ENCODE assay signal across 1 cellular context in the genomic region with DNA sequence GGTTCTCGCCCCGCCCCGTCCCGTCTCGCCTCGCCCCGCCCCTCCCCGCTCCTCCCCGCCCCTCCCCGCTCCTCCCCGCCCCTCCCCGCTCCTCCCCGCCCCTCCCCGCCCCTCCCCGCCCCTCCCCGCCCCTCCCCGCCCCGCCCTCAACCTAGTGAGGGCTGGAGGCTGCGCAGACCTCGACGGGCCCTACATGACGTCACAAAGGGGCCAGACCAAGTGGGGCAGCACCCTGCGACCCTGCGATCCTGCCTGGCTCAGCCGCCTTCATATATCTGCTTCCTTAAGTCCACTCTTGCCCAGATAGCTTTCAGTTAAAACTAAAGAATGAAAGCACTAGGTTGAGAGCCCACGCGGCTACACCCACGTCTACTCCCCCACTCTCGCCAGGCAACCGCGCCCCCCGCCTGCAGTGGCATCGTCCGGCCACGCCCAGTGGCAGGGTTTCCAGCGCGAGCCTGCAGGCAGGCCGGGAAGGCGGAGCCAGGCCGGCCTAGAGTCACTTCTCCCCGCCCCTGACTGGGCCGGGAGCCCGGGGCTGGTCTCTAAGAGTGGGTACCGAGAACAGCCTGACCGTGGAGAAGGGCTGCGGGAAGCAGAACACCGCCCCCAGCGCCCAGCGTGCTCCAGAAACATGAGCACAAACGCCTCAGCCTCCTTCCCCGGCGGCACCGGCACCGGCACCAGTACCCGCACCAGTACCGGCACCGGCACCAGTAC.
TF ChIP-seq lines count a peak whose summit lies in the region.

No MANE protein-coding gene starts in this region.

TF ChIP-seq in HepG2, 621 proteins besides CTCF, POLR2A, EP300 and RAD21 (continued from another document and continues in another):
- TF ChIP-seq UBTF (CRISPR knock-in tag; IDR thresholded peaks at IDR 0.05), result peak; percentile 65; the same call in 1 of the 2 replicates
- 0 out of 2 replicates have a peak, but pooled peaks have one; percentile 35 for TF ChIP-seq SIN3A (IDR thresholded peaks at IDR 0.05; ENCODE audit: borderline replicate concordance, low read depth, low read length)
- peak; percentile 30; the same call in 1 of the 2 replicates for TF ChIP-seq TOPORS (CRISPR knock-in tag; IDR thresholded peaks at IDR 0.05)
- TF ChIP-seq ZNF816 (CRISPR knock-in tag; IDR thresholded peaks at IDR 0.05; ENCODE audit: borderline replicate concordance), result no peak
- peak; percentile 67 for TF ChIP-seq SALL1 (CRISPR knock-in tag; IDR thresholded peaks at IDR 0.05)
- TF ChIP-seq ZBTB40 (IDR thresholded peaks at IDR 0.05), result no peak
- TF ChIP-seq ZBTB40 (CRISPR knock-in tag; IDR thresholded peaks at IDR 0.05), result 0 out of 2 replicates have a peak, but pooled peaks have one; percentile 20
- TF ChIP-seq ZNF772 (CRISPR knock-in tag; IDR thresholded peaks at IDR 0.05), result 0 out of 2 replicates have a peak, but pooled peaks have one; percentile 23
- TF ChIP-seq CHCHD3 (CRISPR knock-in tag; IDR thresholded peaks at IDR 0.05), result no peak
- no peak for TF ChIP-seq SP1 (IDR thresholded peaks at IDR 0.05)
- TF ChIP-seq SP1 (CRISPR knock-in tag; IDR thresholded peaks at IDR 0.05), result peak; percentile 66; the same call in 1 of the 2 replicates
- TF ChIP-seq, protein P1, sequence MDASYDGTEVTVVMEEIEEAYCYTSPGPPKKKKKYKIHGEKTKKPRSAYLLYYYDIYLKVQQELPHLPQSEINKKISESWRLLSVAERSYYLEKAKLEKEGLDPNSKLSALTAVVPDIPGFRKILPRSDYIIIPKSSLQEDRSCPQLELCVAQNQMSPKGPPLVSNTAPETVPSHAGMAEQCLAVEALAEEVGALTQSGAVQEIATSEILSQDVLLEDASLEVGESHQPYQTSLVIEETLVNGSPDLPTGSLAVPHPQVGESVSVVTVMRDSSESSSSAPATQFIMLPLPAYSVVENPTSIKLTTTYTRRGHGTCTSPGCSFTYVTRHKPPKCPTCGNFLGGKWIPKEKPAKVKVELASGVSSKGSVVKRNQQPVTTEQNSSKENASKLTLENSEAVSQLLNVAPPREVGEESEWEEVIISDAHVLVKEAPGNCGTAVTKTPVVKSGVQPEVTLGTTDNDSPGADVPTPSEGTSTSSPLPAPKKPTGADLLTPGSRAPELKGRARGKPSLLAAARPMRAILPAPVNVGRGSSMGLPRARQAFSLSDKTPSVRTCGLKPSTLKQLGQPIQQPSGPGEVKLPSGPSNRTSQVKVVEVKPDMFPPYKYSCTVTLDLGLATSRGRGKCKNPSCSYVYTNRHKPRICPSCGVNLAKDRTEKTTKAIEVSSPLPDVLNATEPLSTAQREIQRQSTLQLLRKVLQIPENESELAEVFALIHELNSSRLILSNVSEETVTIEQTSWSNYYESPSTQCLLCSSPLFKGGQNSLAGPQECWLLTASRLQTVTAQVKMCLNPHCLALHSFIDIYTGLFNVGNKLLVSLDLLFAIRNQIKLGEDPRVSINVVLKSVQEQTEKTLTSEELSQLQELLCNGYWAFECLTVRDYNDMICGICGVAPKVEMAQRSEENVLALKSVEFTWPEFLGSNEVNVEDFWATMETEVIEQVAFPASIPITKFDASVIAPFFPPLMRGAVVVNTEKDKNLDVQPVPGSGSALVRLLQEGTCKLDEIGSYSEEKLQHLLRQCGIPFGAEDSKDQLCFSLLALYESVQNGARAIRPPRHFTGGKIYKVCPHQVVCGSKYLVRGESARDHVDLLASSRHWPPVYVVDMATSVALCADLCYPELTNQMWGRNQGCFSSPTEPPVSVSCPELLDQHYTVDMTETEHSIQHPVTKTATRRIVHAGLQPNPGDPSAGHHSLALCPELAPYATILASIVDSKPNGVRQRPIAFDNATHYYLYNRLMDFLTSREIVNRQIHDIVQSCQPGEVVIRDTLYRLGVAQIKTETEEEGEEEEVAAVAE (CRISPR knock-in tag; IDR thresholded peaks at IDR 0.05; ENCODE audit: borderline replicate concordance), result no peak
- TF ChIP-seq, protein P2, sequence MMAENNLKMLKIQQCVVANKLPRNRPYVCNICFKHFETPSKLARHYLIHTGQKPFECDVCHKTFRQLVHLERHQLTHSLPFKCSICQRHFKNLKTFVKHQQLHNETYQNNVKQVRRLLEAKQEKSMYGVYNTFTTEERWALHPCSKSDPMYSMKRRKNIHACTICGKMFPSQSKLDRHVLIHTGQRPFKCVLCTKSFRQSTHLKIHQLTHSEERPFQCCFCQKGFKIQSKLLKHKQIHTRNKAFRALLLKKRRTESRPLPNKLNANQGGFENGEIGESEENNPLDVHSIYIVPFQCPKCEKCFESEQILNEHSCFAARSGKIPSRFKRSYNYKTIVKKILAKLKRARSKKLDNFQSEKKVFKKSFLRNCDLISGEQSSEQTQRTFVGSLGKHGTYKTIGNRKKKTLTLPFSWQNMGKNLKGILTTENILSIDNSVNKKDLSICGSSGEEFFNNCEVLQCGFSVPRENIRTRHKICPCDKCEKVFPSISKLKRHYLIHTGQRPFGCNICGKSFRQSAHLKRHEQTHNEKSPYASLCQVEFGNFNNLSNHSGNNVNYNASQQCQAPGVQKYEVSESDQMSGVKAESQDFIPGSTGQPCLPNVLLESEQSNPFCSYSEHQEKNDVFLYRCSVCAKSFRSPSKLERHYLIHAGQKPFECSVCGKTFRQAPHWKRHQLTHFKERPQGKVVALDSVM (CRISPR knock-in tag; IDR thresholded peaks at IDR 0.05), result 0 out of 2 replicates have a peak, but pooled peaks have one; percentile 26
- TF ChIP-seq IRX3 (CRISPR knock-in tag; IDR thresholded peaks at IDR 0.05; ENCODE audit: borderline replicate concordance, low read depth), result no peak
- no peak for TF ChIP-seq ZNF329 (CRISPR knock-in tag; IDR thresholded peaks at IDR 0.05; ENCODE audit: low read depth)
- no peak for TF ChIP-seq ATM (IDR thresholded peaks at IDR 0.05; ENCODE audit: borderline replicate concordance)
- TF ChIP-seq ZNF605 (CRISPR knock-in tag; IDR thresholded peaks at IDR 0.05), result peak; percentile 65; the same call in 1 of the 2 replicates
- TF ChIP-seq ZNF639 (CRISPR knock-in tag; conservative IDR thresholded peaks at IDR 0.05), result no peak
- TF ChIP-seq ATF1 (CRISPR knock-in tag; IDR thresholded peaks at IDR 0.05), result peak; percentile 67
- TF ChIP-seq MTF1 (CRISPR knock-in tag; IDR thresholded peaks at IDR 0.05), result no peak
- no peak for TF ChIP-seq HNRNPK (IDR thresholded peaks at IDR 0.05; ENCODE audit: low read depth, low read length, poor library complexity, severe bottlenecking)
- no peak for TF ChIP-seq TCF12 (IDR thresholded peaks at IDR 0.05)
- TF ChIP-seq TCF12 (CRISPR knock-in tag; IDR thresholded peaks at IDR 0.05), result no peak
- peak; percentile 43; the same call in 1 of the 2 replicates for TF ChIP-seq STAG1 (CRISPR knock-in tag; IDR thresholded peaks at IDR 0.05)
- TF ChIP-seq, protein P3, sequence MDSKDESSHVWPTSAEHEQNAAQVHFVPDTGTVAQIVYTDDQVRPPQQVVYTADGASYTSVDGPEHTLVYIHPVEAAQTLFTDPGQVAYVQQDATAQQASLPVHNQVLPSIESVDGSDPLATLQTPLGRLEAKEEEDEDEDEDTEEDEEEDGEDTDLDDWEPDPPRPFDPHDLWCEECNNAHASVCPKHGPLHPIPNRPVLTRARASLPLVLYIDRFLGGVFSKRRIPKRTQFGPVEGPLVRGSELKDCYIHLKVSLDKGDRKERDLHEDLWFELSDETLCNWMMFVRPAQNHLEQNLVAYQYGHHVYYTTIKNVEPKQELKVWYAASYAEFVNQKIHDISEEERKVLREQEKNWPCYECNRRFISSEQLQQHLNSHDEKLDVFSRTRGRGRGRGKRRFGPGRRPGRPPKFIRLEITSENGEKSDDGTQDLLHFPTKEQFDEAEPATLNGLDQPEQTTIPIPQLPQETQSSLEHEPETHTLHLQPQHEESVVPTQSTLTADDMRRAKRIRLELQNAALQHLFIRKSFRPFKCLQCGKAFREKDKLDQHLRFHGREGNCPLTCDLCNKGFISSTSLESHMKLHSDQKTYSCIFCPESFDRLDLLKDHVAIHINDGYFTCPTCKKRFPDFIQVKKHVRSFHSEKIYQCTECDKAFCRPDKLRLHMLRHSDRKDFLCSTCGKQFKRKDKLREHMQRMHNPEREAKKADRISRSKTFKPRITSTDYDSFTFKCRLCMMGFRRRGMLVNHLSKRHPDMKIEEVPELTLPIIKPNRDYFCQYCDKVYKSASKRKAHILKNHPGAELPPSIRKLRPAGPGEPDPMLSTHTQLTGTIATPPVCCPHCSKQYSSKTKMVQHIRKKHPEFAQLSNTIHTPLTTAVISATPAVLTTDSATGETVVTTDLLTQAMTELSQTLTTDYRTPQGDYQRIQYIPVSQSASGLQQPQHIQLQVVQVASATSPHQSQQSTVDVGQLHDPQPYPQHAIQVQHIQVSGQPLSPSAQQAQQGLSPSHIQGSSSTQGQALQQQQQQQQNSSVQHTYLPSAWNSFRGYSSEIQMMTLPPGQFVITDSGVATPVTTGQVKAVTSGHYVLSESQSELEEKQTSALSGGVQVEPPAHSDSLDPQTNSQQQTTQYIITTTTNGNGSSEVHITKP (CRISPR knock-in tag; IDR thresholded peaks at IDR 0.05; ENCODE audit: low read depth), result peak; percentile 99
- no peak for TF ChIP-seq HNF4G (IDR thresholded peaks at IDR 0.05; ENCODE audit: borderline replicate concordance, low read depth, low read length)
- no peak for TF ChIP-seq HNF4G (CRISPR knock-in tag; IDR thresholded peaks at IDR 0.05; ENCODE audit: borderline replicate concordance, low read depth)
